Comparison of ENCODE assay signal across 15 cellular contexts in the genomic region with DNA sequence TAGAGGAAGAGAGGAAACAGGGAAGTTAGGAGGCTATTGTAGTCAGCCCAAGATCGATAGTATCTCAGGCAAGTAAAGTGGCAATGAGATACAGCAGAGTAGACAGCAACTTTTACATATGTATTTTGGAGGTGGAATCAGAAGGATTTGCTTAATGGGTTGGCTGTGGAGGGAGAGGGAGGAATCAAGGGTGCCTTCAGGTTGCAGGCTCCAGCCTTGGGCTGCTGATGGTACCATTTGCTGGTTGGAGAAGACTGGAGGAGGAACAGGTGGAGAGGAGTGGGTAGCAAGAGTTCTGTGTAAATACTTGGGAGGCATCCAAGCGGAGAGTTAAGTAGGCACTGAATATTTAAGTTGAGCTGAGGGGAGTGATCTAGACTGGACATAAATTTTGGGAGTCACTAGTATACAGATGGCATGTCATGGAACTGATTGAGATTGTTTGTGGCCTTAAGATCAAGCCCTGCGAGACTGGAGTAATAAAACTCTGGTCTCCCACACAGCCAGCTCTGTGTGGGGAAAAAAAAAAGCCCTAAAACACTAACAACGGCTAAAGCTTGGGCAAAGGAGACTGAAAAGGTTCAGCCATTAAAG. TPM values are rescaled to one million over a fixed set of nuclear protein-coding genes. Genes with fewer than 3 reads are reported as not detected.
DNase-seq lines count a peak whose midpoint lies in the region; ATAC-seq, FAIRE-seq and TF ChIP-seq lines count a peak whose summit lies in the region.
"Had no signal": no experiment of that assay in that cellular context is flagged by ENCODE, and none has a peak within 500 bp of the region (broad histone marks: within the 10 kb centered on the region; RNA-seq: fewer than 3 reads in every experiment).

No MANE protein-coding gene starts in this region.

- no peaks in the 10 kb centered on the region for H3K27me3 Mint-ChIP-seq in natural killer cell (ENCODE audit: low read depth in 2 of 2)
- H3K27me3 Mint-ChIP-seq: activated naive CD8-positive, alpha-beta T cell treated with anti-CD3 and anti-CD28 coated beads, Interleukin-2, amount 50 U/mL, for 24 hours; CD4-positive, alpha-beta memory T cell had no signal

- intact Hi-C loops in OCI-LY7 (cut with micrococcal nuclease; ENCODE audit: unreplicated experiment): no loop called here
- intact Hi-C loops in natural killer cell (cut with micrococcal nuclease): no loop called here

- H3K9me3 Mint-ChIP-seq in natural killer cell: no peaks in the 10 kb centered on the region
- H3K9me3 Mint-ChIP-seq: activated naive CD8-positive, alpha-beta T cell treated with anti-CD3 and anti-CD28 coated beads, Interleukin-2, amount 50 U/mL, for 24 hours; CD4-positive, alpha-beta memory T cell had no signal

- no peak overlapping the region for H3K4me2 ChIP-seq in DND-41 (ENCODE audit: insufficient read depth, low read length)
- H3K4me2 ChIP-seq in OCI-LY7 (ENCODE audit: low read length): peak overlapping the region; percentile 85

- peaks cover 33 to 42% of the 10 kb centered on the region in 2 donors for H3K4me1 Mint-ChIP-seq in natural killer cell

- H3K9me3 ChIP-seq in DND-41 (ENCODE audit: insufficient read depth, low read length, severe bottlenecking): no peaks in the 10 kb centered on the region
- H3K9me3 ChIP-seq in OCI-LY7 (ENCODE audit: low read length): no peaks in the 10 kb centered on the region
- H3K9me3 ChIP-seq in MG63: no peaks in the 10 kb centered on the region

- H3K4me1 ChIP-seq in DND-41 (ENCODE audit: insufficient read depth, low read length) (peaks cover 20% of the 10 kb centered on the region), OCI-LY7 (ENCODE audit: insufficient read depth, low read length, poor library complexity, severe bottlenecking) (peaks cover 60% of the 10 kb centered on the region)

- H3K27me3 ChIP-seq in DND-41 (ENCODE audit: insufficient read depth, low read length, poor library complexity) (no peaks in the 10 kb centered on the region), MG63 (no peaks in the 10 kb centered on the region)

- TF ChIP-seq CTCF in 22Rv1 (IDR thresholded peaks at IDR 0.05): no peak
- no peak for TF ChIP-seq CTCF in DND-41 (IDR thresholded peaks at IDR 0.05; ENCODE audit: borderline replicate concordance, extremely low read depth, low read length, poor library complexity, severe bottlenecking)
- no peak for TF ChIP-seq CTCF in OCI-LY7 (conservative IDR thresholded peaks at IDR 0.05; ENCODE audit: low read length)
- TF ChIP-seq CTCF in natural killer cell (IDR thresholded peaks at IDR 0.05): no peak

- H3K4me3 Mint-ChIP-seq in natural killer cell: no peak overlapping the region
- H3K4me3 Mint-ChIP-seq: activated naive CD8-positive, alpha-beta T cell treated with anti-CD3 and anti-CD28 coated beads, Interleukin-2, amount 50 U/mL, for 24 hours; CD4-positive, alpha-beta memory T cell had no signal

- CTCF ChIA-PET in OCI-LY7 (lab: Charles Lee; ENCODE audit: unreplicated experiment): no interaction called here

- H3K27ac ChIP-seq in 22Rv1: 0 out of 2 replicates have a peak overlapping the region, but pooled peaks have one; percentile 9
- peak overlapping the region; percentile 17; the same call in 1 of the 2 replicates for H3K27ac ChIP-seq in DND-41 (ENCODE audit: low read length)
- H3K27ac ChIP-seq in OCI-LY7 (ENCODE audit: low read depth, low read length, poor library complexity, severe bottlenecking): peak overlapping the region; percentile 25
- H3K27ac ChIP-seq: GM23248 had no signal

- DNase-seq in DND-41: no peak
- no peak for DNase-seq in OCI-LY7 (ENCODE audit: low spot score)
- peak; percentile 21 for DNase-seq in myocyte (ENCODE audit: low read depth)
- DNase-seq in activated T-cell treated with anti-CD3 and anti-CD28 coated beads, Interleukin-2, amount 50 U/mL, for 48 hours: no peak
- DNase-seq in natural killer cell: no peak
- no peak for DNase-seq in MG63
- DNase-seq in HTR-8/SVneo (ENCODE audit: insufficient read length, low spot score): no peak
- DNase-seq: activated naive CD8-positive, alpha-beta T cell treated with anti-CD3 and anti-CD28 coated beads, Interleukin-2, amount 50 U/mL, for 24 hours; CD4-positive, alpha-beta memory T cell; foreskin melanocyte; GM23248; kidney glomerular epithelial cell; NCI-H146 had no signal

- POLR2A ChIA-PET in OCI-LY7 (lab: Charles Lee): interaction anchor here (1.2 to 27.1 kb wide), 2 partner anchors 12 to 40 kb away, joined by 6 to 494 read pairs; a partner anchor contains a TSS

- H3K36me3 ChIP-seq in DND-41 (ENCODE audit: insufficient read depth, low read length) (no peaks in the 10 kb centered on the region; the same call in 1 of the 2 replicates), OCI-LY7 (ENCODE audit: insufficient read depth, low read length) (peaks cover 80% of the 10 kb centered on the region), MG63 (no peaks in the 10 kb centered on the region; the same call in none of the 2 replicates)

- ATAC-seq in DND-41 (ENCODE audit: insufficient read depth, low read depth): no peak
- no peak for ATAC-seq in natural killer cell
- ATAC-seq: activated naive CD8-positive, alpha-beta T cell treated with anti-CD3 and anti-CD28 coated beads, Interleukin-2, amount 50 U/mL, for 24 hours had no signal

- no peak overlapping the region for H2AFZ ChIP-seq in DND-41 (ENCODE audit: low read depth, low read length)
- no peak overlapping the region for H2AFZ ChIP-seq in OCI-LY7 (ENCODE audit: low read length)
- H2AFZ ChIP-seq: GM23248 had no signal

- BruUV-seq in OCI-LY7 (replicated peaks; lab: Mats Ljungman, UMichigan): no TSS peak

- no peak overlapping the region for H3K27ac Mint-ChIP-seq in natural killer cell
- H3K27ac Mint-ChIP-seq: activated naive CD8-positive, alpha-beta T cell treated with anti-CD3 and anti-CD28 coated beads, Interleukin-2, amount 50 U/mL, for 24 hours; CD4-positive, alpha-beta memory T cell had no signal

- H3K79me2 ChIP-seq in DND-41 (ENCODE audit: insufficient read depth, low read length) (peaks cover 92% of the 10 kb centered on the region), OCI-LY7 (ENCODE audit: insufficient read depth, low read depth, low read length) (peaks cover 97% of the 10 kb centered on the region)

- no peak overlapping the region for H3K4me3 ChIP-seq in DND-41 (ENCODE audit: low read depth in 1 of 2, low read length in 2 of 2)
- no peak overlapping the region for H3K4me3 ChIP-seq in OCI-LY7 (ENCODE audit: low read depth, low read length, poor library complexity, severe bottlenecking)
- no peak overlapping the region for H3K4me3 ChIP-seq in MG63
- H3K4me3 ChIP-seq: GM23248 had no signal

- FAIRE-seq in HTR-8/SVneo (lab: Jason Lieb, UNC): no peak
- FAIRE-seq: TTC549 had no signal

- no peak overlapping the region for H3K9ac ChIP-seq in DND-41 (ENCODE audit: low read depth, low read length)
- H3K9ac ChIP-seq: GM23248 had no signal

- peaks cover 3% of the 10 kb centered on the region; the same call in 1 of the 2 replicates for H4K20me1 ChIP-seq in DND-41 (ENCODE audit: insufficient read depth, low read length)
- H4K20me1 ChIP-seq in OCI-LY7 (ENCODE audit: insufficient read depth, low read length): peaks cover 5% of the 10 kb centered on the region

- H3K36me3 Mint-ChIP-seq in natural killer cell: no peaks in the 10 kb centered on the region

- H3K9me2 ChIP-seq in OCI-LY7 (ENCODE audit: insufficient read depth, low read length): no peaks in the 10 kb centered on the region

RNA-seq across cellular contexts. Expression of a gene that starts 5.3 kb away (rescaled TPM):
- 8.0 and 10.3 TPM in 2 replicates for total RNA-seq in OCI-LY7 (2014; rRNA removed; shearing (Covaris generic))
- 25.7 and 27.8 TPM in 2 replicates for total RNA-seq in OCI-LY7 (2022)
- 4.3 and 4.7 TPM in 2 replicates for total RNA-seq in myocyte
- polyA plus RNA-seq in myocyte (2012): 4.9 TPM
- total RNA-seq in natural killer cell: 10 to 100 TPM; 31.1 to 43.4 (median 37.1) TPM
- 0.40 and 2.3 TPM in 2 replicates for total RNA-seq in MG63 (2014; rRNA removed; shearing (Covaris generic); ENCODE audit: low replicate concordance)

RNA-seq across cellular contexts. Expression of a gene that starts 41.2 kb away (rescaled TPM):
- 118 and 136 TPM in 2 replicates for total RNA-seq in OCI-LY7 (2014; rRNA removed; shearing (Covaris generic))
- total RNA-seq in OCI-LY7 (2022) (69.2 and 78.0 TPM in 2 replicates), myocyte (44.3 and 45.2 TPM in 2 replicates), natural killer cell (10 to 100 TPM; 64.1 to 77.6 (median 65.6) TPM)
- polyA plus RNA-seq in myocyte (2012): 20.9 TPM
- total RNA-seq in MG63 (2014; rRNA removed; shearing (Covaris generic); ENCODE audit: low replicate concordance): 29.2 and 37.5 TPM in 2 replicates
